In genomic region chr17:41176744-41177387, GRCh38 we compare ENCODE assay signal across 37 cellular contexts. TPM values are rescaled to one million over a fixed set of nuclear protein-coding genes. Genes with fewer than 3 reads are reported as not detected.
DNase-seq lines count a peak whose midpoint lies in the region; ATAC-seq and TF ChIP-seq lines count a peak whose summit lies in the region.
"Had no signal": no experiment of that assay in that cellular context is flagged by ENCODE, and none has a peak within 500 bp of the region (broad histone marks: within the 10 kb centered on the region; RNA-seq: fewer than 3 reads in every experiment).

No MANE protein-coding gene starts in this region.

- no peaks in the 10 kb centered on the region for H4K20me1 ChIP-seq in MM.1S (ENCODE audit: insufficient read depth, low read length)

- peaks cover 16% of the 10 kb centered on the region; the same call in 1 of the 2 replicates for H3K4me1 ChIP-seq in MM.1S (ENCODE audit: low read length)
- no peaks in the 10 kb centered on the region for H3K4me1 ChIP-seq in naive thymus-derived CD4-positive, alpha-beta T cell (ENCODE audit: control insufficient read depth in 2 of 2, insufficient read depth in 2 of 2, low read length in 2 of 2)
- H3K4me1 ChIP-seq in CD8-positive, alpha-beta memory T cell (ENCODE audit: insufficient read depth, low read length): no peaks in the 10 kb centered on the region
- H3K4me1 ChIP-seq: sigmoid colon had no signal

- H3K27ac Mint-ChIP-seq in stimulated activated memory B cell treated with anti-CD40 and anti-IgM and Interleukin-4, amounts not matched to agents 10 μg/mL and 1 μg/mL and 100 μg/mL, for 72 hours: peak overlapping the region; percentile 17
- H3K27ac Mint-ChIP-seq in naive thymus-derived CD4-positive, alpha-beta T cell: no peak overlapping the region
- no peak overlapping the region for H3K27ac Mint-ChIP-seq in CD8-positive, alpha-beta memory T cell
- H3K27ac Mint-ChIP-seq: activated CD8-positive, alpha-beta memory T cell treated with anti-CD3 and anti-CD28 coated beads, Interleukin-2, amount 10 ng/mL, durations not matched to agents 7 days and 5 days; effector memory CD8-positive, alpha-beta T cell; mesothelial cell of epicardium; T-helper 1 cell treated with Interleukin-12 subunit alpha and Interleukin-12 subunit beta and Interleukin-4 antibody, amounts not matched to agents 30 μg/mL and 1 μg/mL, for 36 hours had no signal

- in situ Hi-C loops in GM13977 (cut with MboI; ENCODE audit: low pct_unique_long_range_greater_than_20kb, low sequenced_read_pairs, unreplicated experiment): no loop called here

- H3K27ac ChIP-seq in MM.1S (ENCODE audit: low read length): no peak overlapping the region
- no peak overlapping the region for H3K27ac ChIP-seq in naive thymus-derived CD4-positive, alpha-beta T cell (ENCODE audit: low read depth, low read length)
- no peak overlapping the region for H3K27ac ChIP-seq in caudate nucleus (ENCODE audit: low read depth, low read length)
- no peak overlapping the region for H3K27ac ChIP-seq in CD8-positive, alpha-beta memory T cell (ENCODE audit: low read depth, low read length)
- H3K27ac ChIP-seq: C4-2B, RWPE1, sigmoid colon, transverse colon had no signal

- no peaks in the 10 kb centered on the region for H3K9me3 Mint-ChIP-seq in stimulated activated memory B cell treated with anti-CD40 and anti-IgM and Interleukin-4, amounts not matched to agents 10 μg/mL and 1 μg/mL and 100 μg/mL, for 72 hours
- H3K9me3 Mint-ChIP-seq in naive thymus-derived CD4-positive, alpha-beta T cell: no peaks in the 10 kb centered on the region
- H3K9me3 Mint-ChIP-seq in CD8-positive, alpha-beta memory T cell: no peaks in the 10 kb centered on the region
- H3K9me3 Mint-ChIP-seq: effector memory CD8-positive, alpha-beta T cell; mesothelial cell of epicardium; naive thymus-derived CD8-positive, alpha-beta T cell; T-helper 1 cell treated with Interleukin-12 subunit alpha and Interleukin-12 subunit beta and Interleukin-4 antibody, amounts not matched to agents 30 μg/mL and 1 μg/mL, for 36 hours had no signal

- no peaks in the 10 kb centered on the region for H3K27me3 ChIP-seq in MM.1S (replicated peaks; ENCODE audit: insufficient read depth, low read length)
- H3K27me3 ChIP-seq in naive thymus-derived CD4-positive, alpha-beta T cell (ENCODE audit: control insufficient read depth in 2 of 2, insufficient read depth in 2 of 2, low read length in 2 of 2): no peaks in the 10 kb centered on the region
- no peaks in the 10 kb centered on the region for H3K27me3 ChIP-seq in CD8-positive, alpha-beta memory T cell (ENCODE audit: insufficient read depth, low read length, poor library complexity, severe bottlenecking)
- H3K27me3 ChIP-seq: sigmoid colon had no signal

- TF ChIP-seq CTCF in GM13977 (IDR thresholded peaks at IDR 0.05; ENCODE audit: extremely low read depth, insufficient read depth, missing control alignments) (no peak), MM.1S (IDR thresholded peaks at IDR 0.05; ENCODE audit: low read length) (no peak)

- H3K36me3 Mint-ChIP-seq in stimulated activated memory B cell treated with anti-CD40 and anti-IgM and Interleukin-4, amounts not matched to agents 10 μg/mL and 1 μg/mL and 100 μg/mL, for 72 hours: no peaks in the 10 kb centered on the region
- H3K36me3 Mint-ChIP-seq in naive thymus-derived CD4-positive, alpha-beta T cell: no peaks in the 10 kb centered on the region
- H3K36me3 Mint-ChIP-seq in CD8-positive, alpha-beta memory T cell: no peaks in the 10 kb centered on the region
- H3K36me3 Mint-ChIP-seq: activated CD8-positive, alpha-beta memory T cell treated with anti-CD3 and anti-CD28 coated beads, Interleukin-2, amount 10 ng/mL, durations not matched to agents 7 days and 5 days; mesothelial cell of epicardium; naive thymus-derived CD8-positive, alpha-beta T cell had no signal

- H3K79me2 ChIP-seq in MM.1S (ENCODE audit: low read length): no peaks in the 10 kb centered on the region

- H2AFZ ChIP-seq in MM.1S (ENCODE audit: low read length): no peak overlapping the region

- no peaks in the 10 kb centered on the region for H3K9me2 ChIP-seq in MM.1S (replicated peaks; ENCODE audit: insufficient read depth, low read length)

- ATAC-seq in stimulated activated memory B cell treated with anti-CD40 and anti-IgM and Interleukin-4, amounts not matched to agents 10 μg/mL and 1 μg/mL and 100 μg/mL, for 72 hours: peak; percentile 91
- no peak for ATAC-seq in naive thymus-derived CD4-positive, alpha-beta T cell
- ATAC-seq: activated CD8-positive, alpha-beta memory T cell treated with anti-CD3 and anti-CD28 coated beads, Interleukin-2, amount 10 ng/mL, durations not matched to agents 7 days and 5 days; effector memory CD8-positive, alpha-beta T cell; left ventricle myocardium superior; naive thymus-derived CD8-positive, alpha-beta T cell had no signal

- H3K4me3 Mint-ChIP-seq in stimulated activated memory B cell treated with anti-CD40 and anti-IgM and Interleukin-4, amounts not matched to agents 10 μg/mL and 1 μg/mL and 100 μg/mL, for 72 hours: no peak overlapping the region
- no peak overlapping the region for H3K4me3 Mint-ChIP-seq in naive thymus-derived CD4-positive, alpha-beta T cell
- H3K4me3 Mint-ChIP-seq in CD8-positive, alpha-beta memory T cell: no peak overlapping the region
- H3K4me3 Mint-ChIP-seq: activated CD8-positive, alpha-beta memory T cell treated with anti-CD3 and anti-CD28 coated beads, Interleukin-2, amount 10 ng/mL, durations not matched to agents 7 days and 5 days; effector memory CD8-positive, alpha-beta T cell; mesothelial cell of epicardium; naive thymus-derived CD8-positive, alpha-beta T cell; T-helper 1 cell treated with Interleukin-12 subunit alpha and Interleukin-12 subunit beta and Interleukin-4 antibody, amounts not matched to agents 30 μg/mL and 1 μg/mL, for 36 hours had no signal

- H3F3A ChIP-seq in MM.1S (ENCODE audit: insufficient read depth, low read length): no peaks in the 10 kb centered on the region

- H3K4me1 Mint-ChIP-seq in stimulated activated memory B cell treated with anti-CD40 and anti-IgM and Interleukin-4, amounts not matched to agents 10 μg/mL and 1 μg/mL and 100 μg/mL, for 72 hours: peaks cover 41% of the 10 kb centered on the region
- peaks cover 0 to 12% (median 5%) of the 10 kb centered on the region in 7 donors for H3K4me1 Mint-ChIP-seq in naive thymus-derived CD4-positive, alpha-beta T cell
- H3K4me1 Mint-ChIP-seq in CD8-positive, alpha-beta memory T cell: peaks cover 0 to 4% (median 0%) of the 10 kb centered on the region in 3 donors
- H3K4me1 Mint-ChIP-seq: activated CD8-positive, alpha-beta memory T cell treated with anti-CD3 and anti-CD28 coated beads, Interleukin-2, amount 10 ng/mL, durations not matched to agents 7 days and 5 days had no signal

- no peak overlapping the region for H3K9ac ChIP-seq in MM.1S (ENCODE audit: low read length)

- intact Hi-C loops in naive thymus-derived CD4-positive, alpha-beta T cell (cut with micrococcal nuclease): no loop called here

- no peaks in the 10 kb centered on the region for H3K9me3 ChIP-seq in MM.1S (replicated peaks; ENCODE audit: insufficient read depth, low read length)
- H3K9me3 ChIP-seq in naive thymus-derived CD4-positive, alpha-beta T cell (ENCODE audit: control insufficient read depth in 2 of 3, low read length in 3 of 3): no peaks in the 10 kb centered on the region
- H3K9me3 ChIP-seq in CD8-positive, alpha-beta memory T cell (ENCODE audit: low read length): no peaks in the 10 kb centered on the region
- H3K9me3 ChIP-seq: sigmoid colon, transverse colon had no signal

- no peak overlapping the region for H3K4me2 ChIP-seq in MM.1S (ENCODE audit: low read depth, low read length)

- POLR2A ChIA-PET in naive thymus-derived CD4-positive, alpha-beta T cell (lab: Charles Lee): interaction anchor here (0.6 kb wide), 1 partner anchor 248 kb away, joined by 3 read pairs; no protein-coding TSS in a partner anchor
- POLR2A ChIA-PET in CD8-positive, alpha-beta memory T cell (lab: Charles Lee): no interaction called here

- CTCF ChIA-PET in naive thymus-derived CD4-positive, alpha-beta T cell (lab: Charles Lee): no interaction called here
- CTCF ChIA-PET in CD8-positive, alpha-beta memory T cell (lab: Charles Lee): no interaction called here

- H3K36me3 ChIP-seq in MM.1S (replicated peaks; ENCODE audit: insufficient read depth, low read length): no peaks in the 10 kb centered on the region
- no peaks in the 10 kb centered on the region for H3K36me3 ChIP-seq in naive thymus-derived CD4-positive, alpha-beta T cell (ENCODE audit: control insufficient read depth in 2 of 3, insufficient read depth in 3 of 3, low read length in 3 of 3)
- H3K36me3 ChIP-seq in CD8-positive, alpha-beta memory T cell (ENCODE audit: insufficient read depth, low read length): no peaks in the 10 kb centered on the region
- H3K36me3 ChIP-seq: sigmoid colon, transverse colon had no signal

- H3K4me3 ChIP-seq in MM.1S (ENCODE audit: low read length): no peak overlapping the region
- no peak overlapping the region for H3K4me3 ChIP-seq in naive thymus-derived CD4-positive, alpha-beta T cell (ENCODE audit: low read length)
- H3K4me3 ChIP-seq in CD8-positive, alpha-beta memory T cell (ENCODE audit: low read length): no peak overlapping the region
- H3K4me3 ChIP-seq: sigmoid colon, transverse colon had no signal

- peaks cover 6% of the 10 kb centered on the region for H3K27me3 Mint-ChIP-seq in stimulated activated memory B cell treated with anti-CD40 and anti-IgM and Interleukin-4, amounts not matched to agents 10 μg/mL and 1 μg/mL and 100 μg/mL, for 72 hours
- peaks cover 0 to 10% (median 0%) of the 10 kb centered on the region in 5 donors for H3K27me3 Mint-ChIP-seq in naive thymus-derived CD4-positive, alpha-beta T cell
- peaks cover 8 to 17% of the 10 kb centered on the region in 2 donors for H3K27me3 Mint-ChIP-seq in CD8-positive, alpha-beta memory T cell
- H3K27me3 Mint-ChIP-seq: naive thymus-derived CD8-positive, alpha-beta T cell had no signal

- DNase-seq in GM13977 (ENCODE audit: low spot score) (peak; percentile 23), MM.1S (peak; percentile 41), amniotic epithelial cell (ENCODE audit: low read depth) (peak; percentile 3), caudate nucleus (lab: John Stamatoyannopoulos, UW) (no peak)
- no peak for DNase-seq in naive thymus-derived CD4-positive, alpha-beta T cell
- no peak for DNase-seq in CD8-positive, alpha-beta memory T cell
- DNase-seq: activated CD4-positive, alpha-beta T cell treated with anti-CD3 and anti-CD28 coated beads, Interleukin-2, amount 50 U/mL, for 4 hours; activated CD8-positive, alpha-beta memory T cell treated with anti-CD3 and anti-CD28 coated beads, Interleukin-2, amount 10 ng/mL, durations not matched to agents 7 days and 5 days; activated gamma-delta T cell treated with Interleukin-2 at 50 U/mL for 16 hours; activated T-cell treated with anti-CD3 and anti-CD28 coated beads, Interleukin-2, amount 50 U/mL, for 48 hours; Calu3; central memory CD4-positive, alpha-beta T cell; cortex of kidney; DMS79; effector memory CD8-positive, alpha-beta T cell; erythroblast; GDM1; KG1; left ventricle myocardium superior; naive thymus-derived CD8-positive, alpha-beta T cell; NCI-H1417 treated with DMSO at 0.1 percent for 48 hours; NCI-H2029 treated with DMSO at 0.1 percent for 48 hours; NCI-H2227 treated with DMSO at 0.1 percent for 48 hours; NCI-H526; sigmoid colon; stimulated activated CD4-positive, alpha-beta T cell treated with anti-CD3 and anti-CD28 coated beads, Interleukin-12 subunit alpha, Interleukin-12 subunit beta, amount 100 ng/mL, for 4 hours; stimulated activated CD4-positive, alpha-beta T cell treated with anti-CD3 and anti-CD28 coated beads, Interleukin-4, amount 100 ng/mL, for 1 hour; transverse colon had no signal

RNA-seq across cellular contexts. Expression of gene KRTAP4-2, which starts 1.2 kb away (rescaled TPM):
- not detected for total RNA-seq in naive thymus-derived CD4-positive, alpha-beta T cell
- not detected for polyA plus RNA-seq in naive thymus-derived CD4-positive, alpha-beta T cell
- total RNA-seq in CD8-positive, alpha-beta memory T cell: not detected
- not detected for polyA plus RNA-seq in CD8-positive, alpha-beta memory T cell
- total RNA-seq: activated CD8-positive, alpha-beta memory T cell treated with anti-CD3 and anti-CD28 coated beads, Interleukin-2, amount 10 ng/mL, durations not matched to agents 7 days and 5 days; Calu3; H4; left ventricle myocardium superior; MCF 10A; mesothelial cell of epicardium; naive thymus-derived CD8-positive, alpha-beta T cell; pulmonary artery endothelial cell; sigmoid colon; SK-MEL-5; transverse colon had no signal
- polyA plus RNA-seq: naive thymus-derived CD8-positive, alpha-beta T cell; sigmoid colon had no signal

RNA-seq across cellular contexts. Expression of gene KRTAP4-1, which starts 7.8 kb away (rescaled TPM):
- not detected for total RNA-seq in naive thymus-derived CD4-positive, alpha-beta T cell
- not detected for polyA plus RNA-seq in naive thymus-derived CD4-positive, alpha-beta T cell
- total RNA-seq in CD8-positive, alpha-beta memory T cell: not detected
- polyA plus RNA-seq in CD8-positive, alpha-beta memory T cell: not detected
- total RNA-seq: activated CD8-positive, alpha-beta memory T cell treated with anti-CD3 and anti-CD28 coated beads, Interleukin-2, amount 10 ng/mL, durations not matched to agents 7 days and 5 days; Calu3; H4; left ventricle myocardium superior; MCF 10A; mesothelial cell of epicardium; naive thymus-derived CD8-positive, alpha-beta T cell; pulmonary artery endothelial cell; sigmoid colon; SK-MEL-5 had no signal
- polyA plus RNA-seq: naive thymus-derived CD8-positive, alpha-beta T cell had no signal

RNA-seq across cellular contexts. Expression of gene KRTAP4-3, which starts 8.8 kb away (rescaled TPM):
- not detected for total RNA-seq in naive thymus-derived CD4-positive, alpha-beta T cell
- polyA plus RNA-seq in naive thymus-derived CD4-positive, alpha-beta T cell: not detected
- not detected for total RNA-seq in CD8-positive, alpha-beta memory T cell
- not detected for polyA plus RNA-seq in CD8-positive, alpha-beta memory T cell
- total RNA-seq: activated CD8-positive, alpha-beta memory T cell treated with anti-CD3 and anti-CD28 coated beads, Interleukin-2, amount 10 ng/mL, durations not matched to agents 7 days and 5 days; Calu3; H4; left ventricle myocardium superior; MCF 10A; mesothelial cell of epicardium; naive thymus-derived CD8-positive, alpha-beta T cell; pulmonary artery endothelial cell; sigmoid colon; SK-MEL-5; transverse colon had no signal
- polyA plus RNA-seq: naive thymus-derived CD8-positive, alpha-beta T cell; sigmoid colon had no signal

RNA-seq across cellular contexts. Expression of gene KRTAP9-1, which starts 12.8 kb away (rescaled TPM):
- total RNA-seq in naive thymus-derived CD4-positive, alpha-beta T cell: not detected
- not detected for polyA plus RNA-seq in naive thymus-derived CD4-positive, alpha-beta T cell
- total RNA-seq in CD8-positive, alpha-beta memory T cell: not detected
- not detected for polyA plus RNA-seq in CD8-positive, alpha-beta memory T cell
- total RNA-seq: activated CD8-positive, alpha-beta memory T cell treated with anti-CD3 and anti-CD28 coated beads, Interleukin-2, amount 10 ng/mL, durations not matched to agents 7 days and 5 days; Calu3; H4; left ventricle myocardium superior; MCF 10A; mesothelial cell of epicardium; naive thymus-derived CD8-positive, alpha-beta T cell; pulmonary artery endothelial cell; sigmoid colon; SK-MEL-5; transverse colon had no signal
- polyA plus RNA-seq: naive thymus-derived CD8-positive, alpha-beta T cell; sigmoid colon had no signal

RNA-seq across cellular contexts. Expression of gene KRTAP4-4, which starts 16.3 kb away (rescaled TPM):
- total RNA-seq in naive thymus-derived CD4-positive, alpha-beta T cell: not detected
- polyA plus RNA-seq in naive thymus-derived CD4-positive, alpha-beta T cell: not detected
- not detected for total RNA-seq in CD8-positive, alpha-beta memory T cell
- polyA plus RNA-seq in CD8-positive, alpha-beta memory T cell: not detected
- total RNA-seq: activated CD8-positive, alpha-beta memory T cell treated with anti-CD3 and anti-CD28 coated beads, Interleukin-2, amount 10 ng/mL, durations not matched to agents 7 days and 5 days; Calu3; H4; left ventricle myocardium superior; MCF 10A; mesothelial cell of epicardium; naive thymus-derived CD8-positive, alpha-beta T cell; pulmonary artery endothelial cell; sigmoid colon; SK-MEL-5; transverse colon had no signal
- polyA plus RNA-seq: naive thymus-derived CD8-positive, alpha-beta T cell; sigmoid colon had no signal

Comparison
In these comparisons a context has a peak if more than half of its experiments do, and no peak if none do; other contexts are left out.
1. DNase-seq: peak in GM13977 (single experiment), MM.1S (single experiment) and amniotic epithelial cell (single experiment); none in naive thymus-derived CD4-positive, alpha-beta T cell (0 of 9), caudate nucleus (0 of 61) and CD8-positive, alpha-beta memory T cell (0 of 5).